Comparison of ENCODE assay signal across 8 cellular contexts in genomic region chr14:106459971-106460730, GRCh38.
DNase-seq lines count a peak whose midpoint lies in the region; ATAC-seq lines count a peak whose summit lies in the region.

No MANE protein-coding gene starts in this region.

- no peak overlapping the region for H3K4me3 ChIP-seq in H7 (ENCODE audit: insufficient read depth, low read depth, low read length)

- peak; percentile 40 for DNase-seq in H7
- peak; percentile 28 to 34 for DNase-seq in SHP77 (lab: John Stamatoyannopoulos, UW)
- peak; percentile 71 for DNase-seq in activated naive CD4-positive, alpha-beta T cell treated with Interleukin-2 at 50 U/mL for 16 hours
- DNase-seq in stimulated activated CD8-positive, alpha-beta memory T cell treated with anti-CD3 and anti-CD28 coated beads, Interleukin-15, amount 100 ng/mL, for 1 hour (ENCODE audit: low read depth) = peak; percentile 14

- no peaks in the 10 kb centered on the region for H3K36me3 ChIP-seq in H7 (replicated peaks; ENCODE audit: control insufficient read depth, insufficient read depth, low read length)

- ATAC-seq in GM21390 (IDR thresholded peaks at IDR 0.05; ENCODE audit: unreplicated experiment) = no peak
- ATAC-seq in HG03439 (IDR thresholded peaks at IDR 0.05; ENCODE audit: unreplicated experiment) = no peak
- ATAC-seq in GM18907 (IDR thresholded peaks at IDR 0.05; ENCODE audit: unreplicated experiment) = no peak
- ATAC-seq in HG03342 (IDR thresholded peaks at IDR 0.05; ENCODE audit: unreplicated experiment) = no peak

- H3K27me3 ChIP-seq in H7 (ENCODE audit: control insufficient read depth, insufficient read depth, low read length) = no peaks in the 10 kb centered on the region

Comparison
In these comparisons a context has a peak if more than half of its experiments do, and no peak if none do; other contexts are left out.
1. DNase-seq: peak in every context shown above with its lines; median percentile 71 in activated naive CD4-positive, alpha-beta T cell treated with Interleukin-2 at 50 U/mL for 16 hours; 40 in H7; 31 in SHP77; 14 in stimulated activated CD8-positive, alpha-beta memory T cell treated with anti-CD3 and anti-CD28 coated beads, Interleukin-15, amount 100 ng/mL, for 1 hour.